In the genomic region with DNA sequence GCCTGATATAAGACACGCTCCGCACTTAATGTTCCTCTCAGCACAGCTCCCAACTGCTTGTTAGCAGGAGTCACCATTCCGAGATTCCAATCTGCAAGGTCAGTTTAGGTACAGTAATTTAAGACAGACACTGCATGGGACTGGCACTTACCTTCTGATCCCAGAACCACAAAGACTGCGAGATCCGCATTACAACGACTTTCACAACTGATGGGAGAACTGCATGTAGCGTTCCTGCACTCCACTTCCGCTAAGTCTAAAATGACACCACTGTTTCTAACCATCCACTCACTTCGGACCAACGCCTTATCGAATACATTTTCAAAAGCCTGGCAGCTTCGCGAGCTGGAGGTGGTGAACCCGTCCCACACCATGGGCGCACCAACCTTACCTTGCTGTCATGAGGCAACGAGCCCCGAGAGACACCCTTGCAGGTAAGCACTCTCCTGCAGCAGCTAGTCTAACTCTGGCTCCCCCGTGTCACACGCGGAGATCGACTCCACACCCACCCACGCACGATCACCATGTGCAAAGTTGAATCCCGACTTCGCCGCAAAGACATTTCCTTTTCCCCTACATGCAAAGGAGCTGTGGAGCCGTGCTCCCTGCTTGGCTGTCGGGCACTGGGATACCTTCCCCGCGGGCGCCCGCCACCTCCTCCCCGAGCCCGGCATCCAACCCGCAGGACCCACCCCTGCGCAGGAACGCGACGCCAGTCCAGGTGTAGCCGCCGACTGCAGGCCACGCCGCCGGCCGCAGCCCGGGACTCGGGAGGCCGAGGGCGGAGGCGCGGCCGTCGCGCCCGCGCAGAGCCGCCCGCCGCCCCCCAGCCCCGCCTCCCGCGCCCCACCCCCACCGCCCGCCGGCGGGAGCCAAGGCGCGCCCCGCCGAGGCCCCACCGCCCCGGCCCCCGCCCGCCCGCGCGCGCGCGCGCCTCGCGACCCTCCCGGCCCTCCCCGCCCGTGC, we compare ENCODE assay signal across 8 cellular contexts. TPM values are rescaled to one million over a fixed set of nuclear protein-coding genes. Genes with fewer than 3 reads are reported as not detected.
A peak's percentile ranks its signal among the peaks of the same experiment; 100 is the strongest.
DNase-seq lines count a peak whose midpoint lies in the region; ATAC-seq, FAIRE-seq and TF ChIP-seq lines count a peak whose summit lies in the region.

No MANE protein-coding gene starts in this region.

- H3K4me1 Mint-ChIP-seq in Caco-2 (ENCODE audit: low read depth, unreplicated experiment) = peaks cover 14% of the 10 kb centered on the region

- FAIRE-seq in HTR-8/SVneo (lab: Jason Lieb, UNC) (peak; percentile 76), frontal cortex (lab: Jason Lieb, UNC) (no peak)

- H3K4me1 ChIP-seq in Caco-2 (peaks cover 5% of the 10 kb centered on the region; the same call in 1 of the 2 replicates), testis (peaks cover 18% of the 10 kb centered on the region)

- POLR2A ChIA-PET in Caco-2 (lab: Charles Lee) (interaction anchor here (1.1 to 1.3 kb wide), 2 partner anchors 66 kb away, joined by 3 to 5 read pairs; partner anchors contain the start of gene ABCB10), RWPE1 (lab: Yijun Ruan, JAX; ENCODE audit: low non-redundant PET) (no interaction called here)

- H3K36me3 ChIP-seq in Caco-2 (ENCODE audit: control insufficient read depth, insufficient read depth, low read length) = no peaks in the 10 kb centered on the region; the same call in 1 of the 2 replicates
- H3K36me3 ChIP-seq in testis (ENCODE audit: low read depth, missing control alignments) = no peaks in the 10 kb centered on the region

- no peaks in the 10 kb centered on the region for H3K9me3 Mint-ChIP-seq in Caco-2 (ENCODE audit: unreplicated experiment)

- WGBS in testis, 2 donors = 2 to 4% methylated on average over 10 to 43 of the region's 86 CpGs

- H3K36me3 Mint-ChIP-seq in Caco-2 (ENCODE audit: insufficient read depth, unreplicated experiment) = peaks cover 18% of the 10 kb centered on the region

- TF ChIP-seq POLR2A in testis (IDR thresholded peaks at IDR 0.05) = no peak

- H3K27me3 Mint-ChIP-seq in Caco-2 (ENCODE audit: insufficient read depth, unreplicated experiment) = no peaks in the 10 kb centered on the region

- intact Hi-C loops in Caco-2 (cut with micrococcal nuclease; ENCODE audit: unreplicated experiment) = no loop called here
- intact Hi-C loops in testis (cut with DNase I; ENCODE audit: low total_unique reads) = loop anchor here (5.0 kb wide), 1 partner anchor 68 kb away; the partner anchor contains the start of gene ABCB10

- H3K27me3 ChIP-seq in Caco-2 (replicated peaks; ENCODE audit: control insufficient read depth, insufficient read depth, low read length) (no peaks in the 10 kb centered on the region), testis (no peaks in the 10 kb centered on the region)

- H3K4me3 ChIP-seq in Caco-2 (ENCODE audit: low read depth, low read length) (peak overlapping the region; percentile 94), testis (peak overlapping the region; percentile 87 to 90)

- CTCF ChIA-PET in Caco-2 (lab: Charles Lee) = interaction anchor here (2.4 kb wide), 1 partner anchor 66 kb away, joined by 12 read pairs; the partner anchor contains the start of gene ABCB10
- CTCF ChIA-PET in RWPE1 (lab: Yijun Ruan, JAX) = no interaction called here

- no TSS peak for BruUV-seq in Caco-2 (replicated peaks; lab: Mats Ljungman, UMichigan)

- H3K9me3 ChIP-seq in Caco-2 = no peaks in the 10 kb centered on the region
- no peaks in the 10 kb centered on the region for H3K9me3 ChIP-seq in testis

- H3K27ac ChIP-seq in RWPE1 = peak overlapping the region; percentile 87
- H3K27ac ChIP-seq in testis = peak overlapping the region in 1 of 2 donors; percentile 89

- H3K4me3 Mint-ChIP-seq in Caco-2 (ENCODE audit: unreplicated experiment) = peak overlapping the region; percentile 99

- peak; percentile 78 to 82 for DNase-seq in Caco-2
- peak; percentile 53 for DNase-seq in HTR-8/SVneo (ENCODE audit: insufficient read length, low spot score)
- peak; percentile 75 for DNase-seq in RWPE1 (ENCODE audit: low spot score)
- peak; percentile 36 for DNase-seq in activated gamma-delta T cell treated with anti-CD3 and anti-CD28 coated beads, Interleukin-2, amount 50 U/mL, for 16 hours (ENCODE audit: low read depth)
- peak; percentile 86 to 91 for DNase-seq in frontal cortex (ENCODE audit: low spot score in 2 of 2)
- peak; percentile 46 for DNase-seq in occipital lobe (lab: John Stamatoyannopoulos, UW)
- DNase-seq in testis = peak; percentile 33

- TF ChIP-seq CTCF in Caco-2 (IDR thresholded peaks at IDR 0.05; ENCODE audit: insufficient read depth in 1 of 2, low read depth in 1 of 2, low read length in 1 of 2, severe bottlenecking in 1 of 2, unreplicated experiment in 1 of 2) (no peak), RWPE1 (conservative IDR thresholded peaks at IDR 0.05; ENCODE audit: low read depth) (no peak), testis (IDR thresholded peaks at IDR 0.05) (no peak)

- ATAC-seq in GM21360 (IDR thresholded peaks at IDR 0.05; ENCODE audit: unreplicated experiment) = peak; percentile 27

- H3K27ac Mint-ChIP-seq in Caco-2 (ENCODE audit: unreplicated experiment) = peak overlapping the region; percentile 85

RNA-seq across cellular contexts. Expression of gene TAF5L, which starts 0.7 kb away (rescaled TPM):
- 20.6 and 23.8 TPM in 2 replicates for total RNA-seq in Caco-2 (2022)
- 32.2 TPM for total RNA-seq in frontal cortex
- total RNA-seq in occipital lobe = 28.2 TPM
- 10 to 100 TPM; 18.4 to 24.6 TPM for total RNA-seq in testis
- polyA plus RNA-seq in testis (ENCODE audit: insufficient read depth, low read depth, low replicate concordance) = 12.8 TPM

RNA-seq across cellular contexts. Expression of gene URB2, which starts 0.9 kb away (rescaled TPM):
- total RNA-seq in Caco-2 (2022) (19.7 and 21.4 TPM in 2 replicates), frontal cortex (14.7 TPM), occipital lobe (13.1 TPM), testis (10 to 100 TPM; 18.7 to 18.8 TPM)
- polyA plus RNA-seq in testis (ENCODE audit: insufficient read depth, low read depth, low replicate concordance) = 15.9 TPM

Comparison
In these comparisons a context has a peak if more than half of its experiments do, and no peak if none do; other contexts are left out.
1. DNase-seq: peak in every context shown above with its lines; median percentile 88 in frontal cortex; 80 in Caco-2; 75 in RWPE1; 53 in HTR-8/SVneo; 46 in occipital lobe; 36 in activated gamma-delta T cell treated with anti-CD3 and anti-CD28 coated beads, Interleukin-2, amount 50 U/mL, for 16 hours; 33 in testis.